1 cellular context compared by ENCODE assay signal in the genomic region with DNA sequence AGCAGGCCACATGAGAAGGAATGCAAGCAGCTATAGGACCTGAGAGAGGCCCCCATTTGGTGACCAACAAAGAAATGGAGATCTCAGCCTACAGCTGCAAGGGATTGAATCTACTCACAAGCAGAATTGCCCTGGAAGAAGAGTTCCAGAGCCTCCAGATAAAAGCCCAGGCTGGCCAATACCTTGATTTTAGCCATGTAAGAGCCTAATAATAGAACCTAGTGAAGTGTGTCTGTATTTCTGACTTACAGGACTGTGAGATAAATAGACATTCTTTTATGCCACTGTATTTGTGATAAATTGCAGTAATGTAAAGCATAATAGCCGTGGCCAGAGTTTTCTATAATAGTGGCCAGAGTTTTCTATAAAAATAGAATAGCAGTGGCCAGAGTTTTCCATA.
TF ChIP-seq lines count a peak whose summit lies in the region.

No MANE protein-coding gene starts in this region.

TF ChIP-seq in WTC11, 78 proteins besides CTCF, POLR2A, EP300 and RAD21 (continued from another document):
- no peak for TF ChIP-seq PRDM15 (CRISPR knock-in tag; IDR thresholded peaks at IDR 0.05)
- TF ChIP-seq ESRRA (CRISPR knock-in tag; IDR thresholded peaks at IDR 0.05; ENCODE audit: borderline replicate concordance) = no peak
- no peak for TF ChIP-seq NR1H2 (CRISPR knock-in tag; IDR thresholded peaks at IDR 0.05)
- TF ChIP-seq, protein P1, sequence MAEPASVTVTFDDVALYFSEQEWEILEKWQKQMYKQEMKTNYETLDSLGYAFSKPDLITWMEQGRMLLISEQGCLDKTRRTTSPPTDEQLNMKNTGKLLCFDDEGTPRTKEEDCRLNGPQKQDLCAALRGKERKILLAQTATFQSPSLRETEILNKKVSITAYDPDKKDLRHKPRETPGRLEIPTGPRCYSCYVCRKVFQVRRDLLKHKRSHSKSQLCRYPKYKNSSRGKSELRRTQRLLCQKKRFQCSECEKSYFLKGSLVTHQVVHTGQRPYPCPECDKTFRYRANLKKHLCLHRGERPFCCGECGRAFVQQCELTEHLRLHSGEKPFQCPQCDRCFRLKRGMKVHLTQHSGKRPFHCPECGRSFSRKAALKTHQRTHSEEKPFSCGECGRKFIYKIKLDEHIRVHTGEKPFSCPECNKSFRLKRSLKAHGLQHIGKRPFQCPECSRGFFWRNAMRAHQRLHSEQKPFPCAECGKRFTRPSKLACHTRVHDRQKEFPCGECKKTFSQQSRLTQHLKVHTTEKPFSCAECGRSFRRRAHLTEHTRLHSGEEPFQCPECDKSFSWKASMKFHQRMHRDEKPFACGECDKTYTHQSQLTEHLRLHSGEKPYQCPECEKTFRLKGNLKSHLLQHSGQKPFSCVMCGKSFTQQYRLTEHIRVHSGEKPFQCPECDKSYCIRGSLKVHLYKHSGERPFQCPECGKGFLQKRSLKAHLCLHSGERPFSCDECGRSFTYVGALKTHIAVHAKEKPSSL (CRISPR knock-in tag; conservative IDR thresholded peaks at IDR 0.05) = no peak
- TF ChIP-seq CDX4 (CRISPR knock-in tag; IDR thresholded peaks at IDR 0.05; ENCODE audit: borderline replicate concordance) = no peak
- TF ChIP-seq ZBTB43 (CRISPR knock-in tag; IDR thresholded peaks at IDR 0.05) = no peak
- TF ChIP-seq GRHL2 (CRISPR knock-in tag; IDR thresholded peaks at IDR 0.05; ENCODE audit: insufficient replicate concordance, severe bottlenecking) = no peak
- TF ChIP-seq, protein P2, sequence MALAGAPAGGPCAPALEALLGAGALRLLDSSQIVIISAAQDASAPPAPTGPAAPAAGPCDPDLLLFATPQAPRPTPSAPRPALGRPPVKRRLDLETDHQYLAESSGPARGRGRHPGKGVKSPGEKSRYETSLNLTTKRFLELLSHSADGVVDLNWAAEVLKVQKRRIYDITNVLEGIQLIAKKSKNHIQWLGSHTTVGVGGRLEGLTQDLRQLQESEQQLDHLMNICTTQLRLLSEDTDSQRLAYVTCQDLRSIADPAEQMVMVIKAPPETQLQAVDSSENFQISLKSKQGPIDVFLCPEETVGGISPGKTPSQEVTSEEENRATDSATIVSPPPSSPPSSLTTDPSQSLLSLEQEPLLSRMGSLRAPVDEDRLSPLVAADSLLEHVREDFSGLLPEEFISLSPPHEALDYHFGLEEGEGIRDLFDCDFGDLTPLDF (CRISPR knock-in tag; IDR thresholded peaks at IDR 0.05) = no peak
